ENCODE assay signal across 29 cellular contexts in genomic region chr14:54200726-54201125, GRCh38.
DNase-seq lines count a peak whose midpoint lies in the region; ATAC-seq, FAIRE-seq and TF ChIP-seq lines count a peak whose summit lies in the region.
"Had no signal": no experiment of that assay in that cellular context is flagged by ENCODE, and none has a peak within 500 bp of the region (broad histone marks: within the 10 kb centered on the region; RNA-seq: fewer than 3 reads in every experiment).

No MANE protein-coding gene starts in this region.

- CTCF ChIA-PET in GM12878 (lab: Yijun Ruan, JAX) = interaction anchor here (0.8 kb wide), 1 partner anchor 128 kb away, joined by 3 read pairs; no protein-coding TSS in a partner anchor

- no peak for TF ChIP-seq EP300 in GM12878 (IDR thresholded peaks at IDR 0.05; ENCODE audit: borderline replicate concordance in 1 of 2, control insufficient read depth in 1 of 2, low read depth in 2 of 2, low read length in 2 of 2)

- H3K36me3 ChIP-seq in GM12878 (ENCODE audit: control insufficient read depth in 2 of 2, insufficient read depth in 2 of 2, low read length in 1 of 2) = no peaks in the 10 kb centered on the region
- H3K36me3 ChIP-seq: thoracic aorta had no signal

- ATAC-seq in GM12878 = no peak
- peak; percentile 16 for ATAC-seq in foreskin keratinocyte
- no peak for ATAC-seq in GM18520 (IDR thresholded peaks at IDR 0.05; ENCODE audit: unreplicated experiment)
- ATAC-seq: naive thymus-derived CD4-positive, alpha-beta T cell; stimulated activated naive CD8-positive, alpha-beta T cell treated with anti-CD3 and anti-CD28 coated beads, Interleukin-15, Interleukin-2, amounts not matched to agents 100 U/mL and 50 U/mL, for 24 hours; WTC11 had no signal

- RAD21 ChIA-PET in GM12878 (lab: Charles Lee; ENCODE audit: unreplicated experiment) = no interaction called here

- H3K4me3 ChIP-seq in GM12878 = no peak overlapping the region
- H3K4me3 ChIP-seq: coronary artery, thoracic aorta had no signal

- no peak for TF ChIP-seq RAD21 in GM12878 (IDR thresholded peaks at IDR 0.05; ENCODE audit: insufficient read depth, low read depth, low read length)

- no peaks in the 10 kb centered on the region for H3K9me3 ChIP-seq in GM12878 (replicated peaks; ENCODE audit: control insufficient read depth, insufficient read depth, low read length)

- SMC1A ChIA-PET in GM12878 (lab: Charles Lee; ENCODE audit: uncharacterized antibody, unreplicated experiment) = no interaction called here

- no peak overlapping the region for H2AFZ ChIP-seq in GM12878 (ENCODE audit: control insufficient read depth, low read depth, low read length)

- no peaks in the 10 kb centered on the region for H4K20me1 ChIP-seq in GM12878 (ENCODE audit: control insufficient read depth, insufficient read depth)

- no peak overlapping the region for H3K27ac ChIP-seq in GM12878 (ENCODE audit: control insufficient read depth, insufficient read depth)
- no peak overlapping the region for H3K27ac ChIP-seq in foreskin keratinocyte
- H3K27ac ChIP-seq: coronary artery, thoracic aorta had no signal

- POLR2A ChIA-PET in GM12878 (lab: Charles Lee) = no interaction called here

- 32% methylated on average over 2 of the region's 2 CpGs for WGBS in GM12878 (ENCODE audit: insufficient coverage, insufficient replicate concordance, low lambda C conversion rate, missing lambda C conversion rate)

- H3K9ac ChIP-seq in GM12878 (ENCODE audit: control insufficient read depth, insufficient read depth, low read length) = no peak overlapping the region

- peak; percentile 68 for DNase-seq in AG08395 (ENCODE audit: low spot score)
- DNase-seq in GM04503 (ENCODE audit: low read depth) = peak; percentile 84
- DNase-seq in GM12878 (ENCODE audit: low read depth, low spot score) = no peak
- peak in 1 of 2 donors; percentile 53 for DNase-seq in foreskin keratinocyte
- no peak for DNase-seq in NCI-H1694 treated with DMSO at 0.1 percent for 48 hours (lab: John Stamatoyannopoulos, UW)
- DNase-seq in stimulated activated CD4-positive, alpha-beta T cell treated with anti-CD3 and anti-CD28 coated beads, Interleukin-4, amount 100 ng/mL, for 4 hours = no peak
- DNase-seq in activated effector memory CD4-positive, alpha-beta T cell treated with Interleukin-2 at 50 U/mL for 16 hours = no peak
- DNase-seq: activated CD4-positive, alpha-beta T cell treated with anti-CD3 and anti-CD28 coated beads, Interleukin-2, amount 50 U/mL, for 48 hours; activated naive CD4-positive, alpha-beta T cell treated with anti-CD3 and anti-CD28 coated beads, Interleukin-2, amount 10 ng/mL, durations not matched to agents 7 days and 5 days; C1 segment of cervical spinal cord; COR-L47; DMS53; effector memory CD4-positive, alpha-beta T cell; GF-D8; islet precursor cell; midbrain; naive thymus-derived CD4-positive, alpha-beta T cell; NCI-H1105; NCI-H2029 treated with DMSO at 0.1 percent for 48 hours; NCI-H345; NCI-H82; occipital lobe; stimulated activated naive CD8-positive, alpha-beta T cell treated with anti-CD3 and anti-CD28 coated beads, Interleukin-15, Interleukin-2, amounts not matched to agents 100 U/mL and 50 U/mL, for 24 hours; T1000 had no signal

- no peak for FAIRE-seq in GM12878 (lab: Jason Lieb, UNC)
- FAIRE-seq: A204.1 had no signal

- H3K27me3 ChIP-seq in GM12878 (replicated peaks in 1 of 2; ENCODE audit: control insufficient read depth in 2 of 2, insufficient read depth in 2 of 2, low read length in 1 of 2) = no peaks in the 10 kb centered on the region
- no peaks in the 10 kb centered on the region for H3K27me3 ChIP-seq in foreskin keratinocyte

- H3K4me1 ChIP-seq in GM12878 (ENCODE audit: control insufficient read depth, insufficient read depth, low read length) (no peaks in the 10 kb centered on the region), foreskin keratinocyte (no peaks in the 10 kb centered on the region)

- TF ChIP-seq POLR2A in GM12878 (IDR thresholded peaks at IDR 0.05; ENCODE audit: low read depth, low read length) = no peak

- no peaks in the 10 kb centered on the region for H3K79me2 ChIP-seq in GM12878 (ENCODE audit: control insufficient read depth, insufficient read depth, low read length)

- H3K4me2 ChIP-seq in GM12878 (ENCODE audit: control insufficient read depth, insufficient read depth) = no peak overlapping the region

- TF ChIP-seq CTCF in GM12878 (IDR thresholded peaks at IDR 0.05 in 2 of 3, conservative IDR thresholded peaks at IDR 0.05 in 1 of 3; ENCODE audit: control insufficient read depth in 2 of 3, extremely low read depth in 1 of 3, insufficient read depth in 1 of 3, low read depth in 3 of 3, low read length in 3 of 3) (no peak), foreskin keratinocyte (conservative IDR thresholded peaks at IDR 0.05) (no peak)

- BruUV-seq in GM12878 (replicated peaks; lab: Mats Ljungman, UMichigan) = no TSS peak

- in situ Hi-C loops in GM12878 (cut with MboI) = no loop called here

- intact Hi-C loops in GM12878 (cut with micrococcal nuclease; ENCODE audit: unreplicated experiment) = no loop called here

TF ChIP-seq in GM12878, 131 proteins besides CTCF, POLR2A, EP300 and RAD21:
- TF ChIP-seq RUNX3 (IDR thresholded peaks at IDR 0.05; ENCODE audit: low read length) = peak; percentile 18; the same call in 1 of the 2 replicates
- no peak for TF ChIP-seq TCF12 (IDR thresholded peaks at IDR 0.05; ENCODE audit: low read depth, low read length)
- TF ChIP-seq GATAD2B (conservative IDR thresholded peaks at IDR 0.05; ENCODE audit: low read depth) = no peak
- no peak for TF ChIP-seq POLR2AphosphoS5 (IDR thresholded peaks at IDR 0.05; ENCODE audit: low read length)
- TF ChIP-seq E2F8 (IDR thresholded peaks at IDR 0.05; ENCODE audit: low read depth, partially characterized antibody) = no peak
- 0 out of 2 replicates have a peak, but pooled peaks have one; percentile 33 for TF ChIP-seq MEF2A (IDR thresholded peaks at IDR 0.05; ENCODE audit: insufficient read depth, low read depth, low read length)
- no peak for TF ChIP-seq CBX3 (IDR thresholded peaks at IDR 0.05; ENCODE audit: borderline replicate concordance, low read depth)
- no peak for TF ChIP-seq USF2 (IDR thresholded peaks at IDR 0.05; ENCODE audit: borderline replicate concordance, low read depth, low read length)
- TF ChIP-seq ATF2 (IDR thresholded peaks at IDR 0.05; ENCODE audit: low read length) = 0 out of 2 replicates have a peak, but pooled peaks have one; percentile 47
- no peak for TF ChIP-seq NR2F1 (conservative IDR thresholded peaks at IDR 0.05)
- TF ChIP-seq DPF2 (IDR thresholded peaks at IDR 0.05) = no peak

Comparison
In these comparisons a context has a peak if more than half of its experiments do, and no peak if none do; other contexts are left out.
1. DNase-seq: peak in AG08395 (single experiment) and GM04503 (single experiment); none in GM12878 (single experiment), NCI-H1694 treated with DMSO at 0.1 percent for 48 hours (single experiment), stimulated activated CD4-positive, alpha-beta T cell treated with anti-CD3 and anti-CD28 coated beads, Interleukin-4, amount 100 ng/mL, for 4 hours (0 of 2) and activated effector memory CD4-positive, alpha-beta T cell treated with Interleukin-2 at 50 U/mL for 16 hours (single experiment).